Comparison of ENCODE assay signal across 22 cellular contexts in the genomic region with DNA sequence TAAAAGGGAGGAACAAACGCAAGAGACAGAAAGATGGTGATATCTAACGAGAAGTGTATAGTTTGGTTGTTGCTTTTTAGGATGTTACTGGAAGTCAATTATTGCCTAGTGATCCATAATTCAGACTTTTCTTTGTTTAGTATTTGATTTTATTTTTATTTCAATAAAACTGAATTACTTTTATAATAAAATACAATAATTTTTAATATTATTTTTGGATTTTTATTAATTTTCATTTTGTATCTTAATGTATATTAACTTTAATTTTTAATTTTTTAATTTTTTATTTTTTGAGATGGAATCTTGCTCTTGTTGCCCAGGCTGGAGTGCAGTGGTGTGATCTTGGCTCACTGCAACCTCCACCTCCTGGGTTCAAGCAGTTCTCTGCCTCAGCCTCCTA. TPM values are rescaled to one million over a fixed set of nuclear protein-coding genes. Genes with fewer than 3 reads are reported as not detected.
DNase-seq lines count a peak whose midpoint lies in the region; ATAC-seq, FAIRE-seq and TF ChIP-seq lines count a peak whose summit lies in the region.
"Had no signal": no experiment of that assay in that cellular context is flagged by ENCODE, and none has a peak within 500 bp of the region (broad histone marks: within the 10 kb centered on the region; RNA-seq: fewer than 3 reads in every experiment).

No MANE protein-coding gene starts in this region.

- no peaks in the 10 kb centered on the region for H3K4me1 Mint-ChIP-seq in CD8-positive, alpha-beta T cell (ENCODE audit: low read depth)

- no peak for DNase-seq in CD8-positive, alpha-beta T cell
- DNase-seq in RCC 7860 (ENCODE audit: low spot score), result no peak
- DNase-seq in kidney, result no peak
- no peak for DNase-seq in activated CD8-positive, alpha-beta memory T cell treated with anti-CD3 and anti-CD28 coated beads, Interleukin-2, amount 50 U/mL, for 48 hours
- no peak for DNase-seq in NCI-H1417 (lab: John Stamatoyannopoulos, UW)
- no peak for DNase-seq in stimulated activated CD4-positive, alpha-beta T cell treated with anti-CD3 and anti-CD28 coated beads, Interleukin-1b, Interleukin-23, amount 100 ng/mL, for 48 hours
- no peak for DNase-seq in posterior vena cava (ENCODE audit: low spot score)
- DNase-seq: 8988T; ACHN; BE2C; C1 segment of cervical spinal cord; Caco-2; CD4-positive, CD25-positive, alpha-beta regulatory T cell; GDM1 had no signal

- no peaks in the 10 kb centered on the region for H3K27me3 Mint-ChIP-seq in CD8-positive, alpha-beta T cell (ENCODE audit: low read depth)
- H3K27me3 Mint-ChIP-seq: CD4-positive, CD25-positive, alpha-beta regulatory T cell; IgD-negative memory B cell had no signal

- FAIRE-seq in RCC 7860 (lab: Jason Lieb, UNC) (peak; percentile 56), colon (lab: Jason Lieb, UNC) (peak; percentile 5), kidney (lab: Jason Lieb, UNC) (peak; percentile 49)
- FAIRE-seq: D721Med, GM12892, GM18507, H1, HepG2 had no signal

- intact Hi-C loops in CD8-positive, alpha-beta T cell (cut with DNase I, micrococcal nuclease), result no loop called here
- intact Hi-C loops in kidney (cut with DNase I), result no loop called here
- intact Hi-C loops in posterior vena cava (cut with DNase I), result no loop called here

- no peaks in the 10 kb centered on the region for H3K27me3 ChIP-seq in CD8-positive, alpha-beta T cell (ENCODE audit: insufficient read depth, low read length)
- H3K27me3 ChIP-seq: BE2C had no signal

- H3K9ac ChIP-seq in kidney (ENCODE audit: low read length in 2 of 2), result no peak overlapping the region

- POLR2A ChIA-PET in CD8-positive, alpha-beta T cell (lab: Charles Lee), result no interaction called here

- H3K27ac ChIP-seq in CD8-positive, alpha-beta T cell (ENCODE audit: low read depth, low read length), result no peak overlapping the region
- no peak overlapping the region for H3K27ac ChIP-seq in kidney (ENCODE audit: low read depth in 2 of 2, low read length in 2 of 2)

- CTCF ChIA-PET in CD8-positive, alpha-beta T cell (lab: Charles Lee), result no interaction called here

- H3K9me3 ChIP-seq in CD8-positive, alpha-beta T cell (ENCODE audit: low read length), result no peaks in the 10 kb centered on the region
- no peaks in the 10 kb centered on the region for H3K9me3 ChIP-seq in kidney (ENCODE audit: control insufficient read depth in 1 of 2, low read length in 2 of 2)
- H3K9me3 ChIP-seq: BE2C, Caco-2 had no signal

- H3K4me3 Mint-ChIP-seq in CD8-positive, alpha-beta T cell, result no peak overlapping the region
- H3K4me3 Mint-ChIP-seq: CD4-positive, CD25-positive, alpha-beta regulatory T cell; IgD-negative memory B cell had no signal

- no peak for TF ChIP-seq CTCF in CD8-positive, alpha-beta T cell (IDR thresholded peaks at IDR 0.05)
- no peak for TF ChIP-seq CTCF in kidney (IDR thresholded peaks at IDR 0.05; ENCODE audit: borderline replicate concordance, extremely low read depth, insufficient read depth)

- peaks cover 26% of the 10 kb centered on the region for H3K36me3 Mint-ChIP-seq in CD8-positive, alpha-beta T cell

- H3K4me1 ChIP-seq in CD8-positive, alpha-beta T cell (ENCODE audit: insufficient read depth, low read length), result no peaks in the 10 kb centered on the region
- no peaks in the 10 kb centered on the region for H3K4me1 ChIP-seq in kidney (ENCODE audit: control insufficient read depth in 1 of 2, insufficient read depth in 1 of 2, low read depth in 1 of 2, low read length in 2 of 2)
- H3K4me1 ChIP-seq: BE2C, HAP-1 had no signal

- peak overlapping the region; percentile 25 for H3K27ac Mint-ChIP-seq in CD8-positive, alpha-beta T cell
- H3K27ac Mint-ChIP-seq: CD4-positive, CD25-positive, alpha-beta regulatory T cell; IgD-negative memory B cell had no signal

- no peaks in the 10 kb centered on the region for H3K36me3 ChIP-seq in CD8-positive, alpha-beta T cell (ENCODE audit: insufficient read depth, low read length)
- H3K36me3 ChIP-seq in kidney (ENCODE audit: control insufficient read depth in 1 of 2, insufficient read depth in 2 of 2, low read length in 2 of 2), result no peaks in the 10 kb centered on the region

- no peaks in the 10 kb centered on the region for H3K9me3 Mint-ChIP-seq in CD8-positive, alpha-beta T cell
- H3K9me3 Mint-ChIP-seq: CD4-positive, CD25-positive, alpha-beta regulatory T cell; IgD-negative memory B cell had no signal

- H3K4me3 ChIP-seq in CD8-positive, alpha-beta T cell (ENCODE audit: low read depth, low read length), result no peak overlapping the region
- no peak overlapping the region for H3K4me3 ChIP-seq in kidney (ENCODE audit: low read length in 2 of 2)
- H3K4me3 ChIP-seq: HAP-1 had no signal

- ATAC-seq in CD8-positive, alpha-beta T cell, result no peak

RNA-seq across cellular contexts. Expression of gene MTA3, which starts 55.6 kb away (rescaled TPM):
- total RNA-seq in CD8-positive, alpha-beta T cell, result 10 to 100 TPM; 17.6 to 18.4 TPM
- total RNA-seq in kidney (35.2 TPM), posterior vena cava (10 to 100 TPM; 29.7 to 30.3 TPM)
- polyA plus RNA-seq in kidney (ENCODE audit: insufficient read depth, low read depth, low replicate concordance), result 27.7 TPM
